Comparison of ENCODE assay signal across 9 cellular contexts in the genomic region with DNA sequence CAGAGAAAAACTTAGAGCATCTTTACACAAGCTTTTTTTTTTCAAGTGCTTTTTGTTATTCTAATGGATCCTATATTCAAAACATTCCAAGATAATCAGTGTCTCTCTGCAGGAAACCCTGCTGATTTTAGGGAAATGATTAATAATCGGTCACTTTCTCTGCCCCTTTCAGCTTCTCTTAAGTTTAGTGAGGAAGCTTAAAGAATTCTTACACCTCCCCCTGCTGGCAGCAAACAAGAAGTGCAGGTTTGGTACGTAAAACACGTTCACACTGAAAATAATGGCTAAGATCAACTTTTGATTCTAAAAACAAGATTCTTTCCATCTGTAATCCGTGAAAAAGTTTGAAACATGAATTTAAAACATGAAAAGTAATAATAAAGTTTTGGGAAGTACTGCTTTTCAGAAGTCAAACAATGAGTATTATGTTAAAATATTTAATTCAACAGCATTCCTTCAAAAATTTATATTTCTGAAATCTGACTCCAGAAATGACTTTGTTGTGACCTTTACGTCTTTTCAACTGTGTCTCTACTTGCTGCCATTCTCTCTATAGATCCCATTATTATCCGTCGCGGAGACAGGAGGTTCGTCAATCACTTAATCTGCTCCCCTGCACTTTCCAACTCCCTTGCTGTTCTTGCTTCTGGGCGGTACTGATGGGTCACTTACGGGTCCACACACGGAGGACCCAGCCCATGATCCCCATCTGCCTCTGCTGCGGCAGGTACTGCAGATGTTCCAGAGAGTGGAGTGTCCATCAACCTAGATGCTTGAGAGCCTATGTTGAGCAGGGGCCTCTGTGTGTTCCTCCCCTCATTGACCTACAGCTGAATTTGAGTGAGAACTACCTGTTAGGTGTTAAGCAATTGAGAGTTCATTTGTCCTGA.
DNase-seq lines count a peak whose midpoint lies in the region; ATAC-seq and TF ChIP-seq lines count a peak whose summit lies in the region.
"Had no signal": no experiment of that assay in that cellular context is flagged by ENCODE, and none has a peak within 500 bp of the region (broad histone marks: within the 10 kb centered on the region; RNA-seq: fewer than 3 reads in every experiment).

No MANE protein-coding gene starts in this region.

- DNase-seq in NK-92 treated with Interleukin-12 subunit alpha and Interleukin-12 subunit beta, amount 100 ng/mL, for 24 hours (lab: John Stamatoyannopoulos, UW), result peak; percentile 8
- DNase-seq in NK-92 (lab: John Stamatoyannopoulos, UW; ENCODE audit: unreplicated experiment), result no peak
- peak; percentile 36 to 56 for DNase-seq in HAP-1 (ENCODE audit: low spot score in 2 of 2)
- DNase-seq in NCI-H1930 (lab: John Stamatoyannopoulos, UW), result peak; percentile 44 to 45
- DNase-seq in activated B cell treated with CpG ODN at 0.5 μM for 24 hours, result no peak
- peak; percentile 79 for DNase-seq in fibroblast of villous mesenchyme (ENCODE audit: low read depth)
- no peak for DNase-seq in osteocyte (ENCODE audit: extremely low spot score, unreplicated experiment)

- H3K9me3 ChIP-seq in HAP-1, result no peaks in the 10 kb centered on the region

- POLR2A ChIA-PET in activated B cell treated with CpG ODN at 0.5 μM for 24 hours (lab: Charles Lee), result no interaction called here

- H3K4me3 Mint-ChIP-seq in activated B cell treated with CpG ODN at 0.5 μM for 24 hours, result no peak overlapping the region
- H3K4me3 Mint-ChIP-seq in osteocyte (ENCODE audit: unreplicated experiment), result no peak overlapping the region
- H3K4me3 Mint-ChIP-seq: dendritic cell treated with granulocyte-macrophage colony-stimulating factor and Interleukin-4, amounts not matched to agents 40 ng/mL and 50 ng/mL, for 4 days had no signal

- no peaks in the 10 kb centered on the region for H3K27me3 ChIP-seq in HAP-1 (ENCODE audit: low read depth)

- H3K4me1 Mint-ChIP-seq in activated B cell treated with CpG ODN at 0.5 μM for 24 hours (no peaks in the 10 kb centered on the region), osteocyte (ENCODE audit: unreplicated experiment) (peaks cover 2% of the 10 kb centered on the region)

- no peaks in the 10 kb centered on the region for H3K36me3 ChIP-seq in HAP-1 (replicated peaks)

- TF ChIP-seq CTCF in activated B cell treated with CpG ODN at 0.5 μM for 24 hours (IDR thresholded peaks at IDR 0.05), result peak; percentile 78
- TF ChIP-seq CTCF in fibroblast of villous mesenchyme (IDR thresholded peaks at IDR 0.05; ENCODE audit: insufficient read depth, low read depth, low read length), result peak; percentile 83
- peak; percentile 89 for TF ChIP-seq CTCF in osteocyte (IDR thresholded peaks at IDR 0.05)

- CTCF ChIA-PET in activated B cell treated with CpG ODN at 0.5 μM for 24 hours (lab: Charles Lee), result interaction anchor here (0.6 to 3.2 kb wide), 19 partner anchors 9 to 1469 kb away, joined by 3 to 58 read pairs (median 4); a partner anchor contains a TSS

- H3K27me3 Mint-ChIP-seq in activated B cell treated with CpG ODN at 0.5 μM for 24 hours (peaks cover 16% of the 10 kb centered on the region), osteocyte (ENCODE audit: unreplicated experiment) (peaks cover 15% of the 10 kb centered on the region)
- H3K27me3 Mint-ChIP-seq: dendritic cell treated with granulocyte-macrophage colony-stimulating factor and Interleukin-4, amounts not matched to agents 40 ng/mL and 50 ng/mL, for 4 days had no signal

- no peaks in the 10 kb centered on the region for H3K36me3 Mint-ChIP-seq in activated B cell treated with CpG ODN at 0.5 μM for 24 hours (ENCODE audit: low read depth)
- no peaks in the 10 kb centered on the region for H3K36me3 Mint-ChIP-seq in osteocyte (ENCODE audit: unreplicated experiment)

- ATAC-seq in activated B cell treated with CpG ODN at 0.5 μM for 24 hours (ENCODE audit: low read depth) (no peak), HG03108 (IDR thresholded peaks at IDR 0.05; ENCODE audit: unreplicated experiment) (no peak)

- H3K27ac Mint-ChIP-seq in activated B cell treated with CpG ODN at 0.5 μM for 24 hours (no peak overlapping the region), osteocyte (ENCODE audit: unreplicated experiment) (no peak overlapping the region)
- H3K27ac Mint-ChIP-seq: dendritic cell treated with granulocyte-macrophage colony-stimulating factor and Interleukin-4, amounts not matched to agents 40 ng/mL and 50 ng/mL, for 4 days had no signal

- H3K4me1 ChIP-seq in HAP-1, result no peaks in the 10 kb centered on the region

- H3K9me3 Mint-ChIP-seq in activated B cell treated with CpG ODN at 0.5 μM for 24 hours, result no peaks in the 10 kb centered on the region
- H3K9me3 Mint-ChIP-seq in osteocyte (ENCODE audit: unreplicated experiment), result no peaks in the 10 kb centered on the region

- intact Hi-C loops in activated B cell treated with CpG ODN at 0.5 μM for 24 hours (cut with micrococcal nuclease), result loop anchor here (1.0 to 10.0 kb wide), 4 partner anchors 217 to 629 kb away; no protein-coding TSS in a partner anchor

- in situ Hi-C loops in HAP-1 (cut with MboI; ENCODE audit: low sequenced_read_pairs), result loop anchor here (10.0 kb wide), 1 partner anchor 347 kb away; no protein-coding TSS in a partner anchor

- H3K4me3 ChIP-seq in HAP-1 (no peak overlapping the region), fibroblast of villous mesenchyme (ENCODE audit: low read depth, low read length) (no peak overlapping the region)

Comparison
In these comparisons a context has a peak if more than half of its experiments do, and no peak if none do; other contexts are left out.
1. DNase-seq: peak in NK-92 treated with Interleukin-12 subunit alpha and Interleukin-12 subunit beta, amount 100 ng/mL, for 24 hours (single experiment), HAP-1 (2 of 2), NCI-H1930 (2 of 2) and fibroblast of villous mesenchyme (single experiment); none in NK-92 (single experiment), activated B cell treated with CpG ODN at 0.5 μM for 24 hours (single experiment) and osteocyte (single experiment).
2. Peak in every context shown above with its lines, with median percentiles within 50 percentile points of each other: CTCF ChIP-seq.